Comparison of ENCODE assay signal across 8 cellular contexts in genomic region chr6:710601-711571, GRCh38. TPM values are rescaled to one million over a fixed set of nuclear protein-coding genes. Genes with fewer than 3 reads are reported as not detected.
DNase-seq lines count a peak whose midpoint lies in the region; ATAC-seq and TF ChIP-seq lines count a peak whose summit lies in the region.

No MANE protein-coding gene starts in this region.

- peak; percentile 89 for ATAC-seq in GM19025 (IDR thresholded peaks at IDR 0.05; ENCODE audit: low read depth, unreplicated experiment)
- ATAC-seq in HG03196 (IDR thresholded peaks at IDR 0.05; ENCODE audit: unreplicated experiment) = peak; percentile 86
- peak; percentile 84 to 95 (median 92) for ATAC-seq in heart right ventricle

- TF ChIP-seq POLR2A in Raji (IDR thresholded peaks at IDR 0.05; ENCODE audit: insufficient read depth, low read depth, low read length) = peak; percentile 54

- H3K4me1 ChIP-seq in heart right ventricle (peaks cover 0 to 20% (median 12%) of the 10 kb centered on the region in 9 donors), urinary bladder (ENCODE audit: insufficient read depth) (no peaks in the 10 kb centered on the region)

- H3K27me3 ChIP-seq in heart right ventricle = peaks cover 0 to 11% (median 0%) of the 10 kb centered on the region in 7 donors

- DNase-seq in AG20443 (ENCODE audit: low spot score) = peak; percentile 70
- peak; percentile 59 to 66 for DNase-seq in heart right ventricle
- DNase-seq in posterior vena cava (ENCODE audit: low spot score) = peak; percentile 85

- H3K27ac ChIP-seq in adipose tissue (ENCODE audit: low read depth, low read length) (peak overlapping the region; percentile 68), heart right ventricle (peak overlapping the region; percentile 81 to 97 (median 92)), urinary bladder (ENCODE audit: low read depth) (peak overlapping the region; percentile 78)

- TF ChIP-seq CTCF in heart right ventricle (IDR thresholded peaks at IDR 0.05) = peak in 1 of 9 donors; percentile 7

- 1 to 26% (median 1%) methylated on average over 54 to 55 of the region's 55 CpGs for WGBS in adipose tissue, 3 donors
- WGBS in heart right ventricle, 2 donors = 1% methylated on average over 55 of the region's 55 CpGs
- 1% methylated on average over 55 of the region's 55 CpGs for WGBS in urinary bladder

- no peaks in the 10 kb centered on the region for H3K36me3 ChIP-seq in heart right ventricle
- H3K36me3 ChIP-seq in urinary bladder (ENCODE audit: insufficient read depth) = no peaks in the 10 kb centered on the region

- no peaks in the 10 kb centered on the region for H3K9me3 ChIP-seq in heart right ventricle

- intact Hi-C loops in heart right ventricle (cut with DNase I) (loop anchor here in 3 of 10 donors (10.0 kb wide), 1 partner anchor 116 kb away; no protein-coding TSS in a partner anchor), posterior vena cava (cut with DNase I) (no loop called here)

- H3K4me3 ChIP-seq in heart right ventricle = peak overlapping the region; percentile 58 to 84 (median 70)
- H3K4me3 ChIP-seq in urinary bladder (ENCODE audit: low read depth, low read length) = peak overlapping the region; percentile 35

RNA-seq across cellular contexts. Expression of gene EXOC2, which starts 17.9 kb away (rescaled TPM):
- polyA plus RNA-seq in adipose tissue = 1 to 10 TPM; 3.8 to 9.2 (median 6.9) TPM
- total RNA-seq in heart right ventricle = 10 to 100 TPM; 10.2 to 18.4 (median 14.3) TPM
- polyA plus RNA-seq in heart right ventricle = 1 to 10 TPM; 4.0 to 7.5 TPM
- 10 to 100 TPM; 16.7 to 20.5 TPM for total RNA-seq in posterior vena cava
- total RNA-seq in urinary bladder = 29.9 TPM
- polyA plus RNA-seq in urinary bladder = 11.8 TPM

RNA-seq across cellular contexts. Expression of gene HUS1B, which starts 54.0 kb away (rescaled TPM):
- polyA plus RNA-seq in adipose tissue = under 1 TPM; 0.09 to 0.64 (median 0.56) TPM
- under 1 TPM in 6 of 10 donors, not detected in 4; 0.25 to 0.57 (median 0.36) TPM for total RNA-seq in heart right ventricle
- polyA plus RNA-seq in heart right ventricle = under 1 TPM in 1 of 2 donors, not detected in 1; 0.13 TPM
- 1 to 10 TPM; 1.2 to 1.6 TPM for total RNA-seq in posterior vena cava
- total RNA-seq in urinary bladder = 2.2 TPM
- 0.34 TPM for polyA plus RNA-seq in urinary bladder

Comparison
In these comparisons a context has a peak if more than half of its experiments do, and no peak if none do; other contexts are left out.
1. Peak in every context shown above with its lines: DNase-seq, ATAC-seq, H3K4me3 ChIP-seq and H3K27ac ChIP-seq.